In genomic region chr6:16559091-16559490, GRCh38 we compare ENCODE assay signal across 18 cellular contexts.
DNase-seq lines count a peak whose midpoint lies in the region; ATAC-seq and TF ChIP-seq lines count a peak whose summit lies in the region.
"Had no signal": no experiment of that assay in that cellular context is flagged by ENCODE, and none has a peak within 500 bp of the region (broad histone marks: within the 10 kb centered on the region; RNA-seq: fewer than 3 reads in every experiment).

No MANE protein-coding gene starts in this region.

- H3K4me1 ChIP-seq in right atrium auricular region (peaks cover 0 to 16% of the 10 kb centered on the region in 2 donors), Peyer's patch (no peaks in the 10 kb centered on the region)
- H3K4me1 ChIP-seq: SJCRH30 had no signal

- no peak for TF ChIP-seq POLR2A in Peyer's patch (IDR thresholded peaks at IDR 0.05)

- H3K27ac ChIP-seq in cingulate gyrus (ENCODE audit: low read depth, low read length) (peak overlapping the region; percentile 88), right atrium auricular region (peak overlapping the region; percentile 44 to 60), temporal lobe (ENCODE audit: low read depth, low read length) (peak overlapping the region; percentile 93), Peyer's patch (no peak overlapping the region)
- H3K27ac ChIP-seq: cardiac muscle cell, SJCRH30 had no signal

- TF ChIP-seq CTCF in right atrium auricular region (IDR thresholded peaks at IDR 0.05), result no peak
- no peak for TF ChIP-seq CTCF in Peyer's patch (IDR thresholded peaks at IDR 0.05)

- H3K4me3 ChIP-seq in right atrium auricular region (no peak overlapping the region), Peyer's patch (no peak overlapping the region)
- H3K4me3 ChIP-seq: cardiac muscle cell, SJCRH30 had no signal

- no peaks in the 10 kb centered on the region for H3K9me3 ChIP-seq in right atrium auricular region
- no peaks in the 10 kb centered on the region for H3K9me3 ChIP-seq in Peyer's patch
- H3K9me3 ChIP-seq: SJCRH30 had no signal

- no peaks in the 10 kb centered on the region for H3K36me3 ChIP-seq in right atrium auricular region
- no peaks in the 10 kb centered on the region for H3K36me3 ChIP-seq in Peyer's patch
- H3K36me3 ChIP-seq: cardiac muscle cell, SJCRH30 had no signal

- DNase-seq in NCI-H446 treated with DMSO at 0.1 percent for 48 hours (lab: John Stamatoyannopoulos, UW) (peak; percentile 73), right atrium auricular region (ENCODE audit: low spot score) (no peak), Peyer's patch (no peak), KBM-7 (no peak)
- DNase-seq: activated naive CD4-positive, alpha-beta T cell treated with Interleukin-2 at 50 U/mL for 16 hours; activated T-cell treated with anti-CD3 and anti-CD28 coated beads, Interleukin-2, amount 50 U/mL, for 48 hours; amniotic stem cell; CD4-positive, CD25-positive, alpha-beta regulatory T cell; effector CD8-positive, alpha-beta T cell; NCI-H774; PC-3; posterior cingulate gyrus; SJCRH30 had no signal

- H3K27me3 ChIP-seq in right atrium auricular region (no peaks in the 10 kb centered on the region), Peyer's patch (no peaks in the 10 kb centered on the region)
- H3K27me3 ChIP-seq: cardiac muscle cell, SJCRH30 had no signal

- in situ Hi-C loops in KBM-7 (cut with MboI; ENCODE audit: low pct_unique_long_range_greater_than_20kb, low sequenced_read_pairs), result no loop called here

- no peak for ATAC-seq in GM19455 (IDR thresholded peaks at IDR 0.05; ENCODE audit: unreplicated experiment)
- ATAC-seq: esophagus mucosa, PC-3 had no signal

Comparison
In these comparisons a context has a peak if more than half of its experiments do, and no peak if none do; other contexts are left out.
1. H3K27ac ChIP-seq: peak in cingulate gyrus (single experiment), right atrium auricular region (2 of 2) and temporal lobe (single experiment); none in Peyer's patch (0 of 4).